10 cellular contexts compared by ENCODE assay signal in genomic region chr22:27810566-27810965, GRCh38. TPM values are rescaled to one million over a fixed set of nuclear protein-coding genes. Genes with fewer than 3 reads are reported as not detected.
DNase-seq lines count a peak whose midpoint lies in the region; ATAC-seq, FAIRE-seq and TF ChIP-seq lines count a peak whose summit lies in the region.
"Had no signal": no experiment of that assay in that cellular context is flagged by ENCODE, and none has a peak within 500 bp of the region (broad histone marks: within the 10 kb centered on the region; RNA-seq: fewer than 3 reads in every experiment).

No MANE protein-coding gene starts in this region.

- H4K20me1 ChIP-seq in keratinocyte (ENCODE audit: control insufficient read depth, extremely low read depth, insufficient read depth, low read length) (no peaks in the 10 kb centered on the region), smooth muscle cell (ENCODE audit: low read depth) (no peaks in the 10 kb centered on the region)

- H3K79me2 ChIP-seq in keratinocyte (ENCODE audit: control insufficient read depth, insufficient read depth, low read length) (no peaks in the 10 kb centered on the region), smooth muscle cell (ENCODE audit: low read depth) (no peaks in the 10 kb centered on the region)

- POLR2A ChIA-PET in HEK293 (lab: Yijun Ruan, JAX) = interaction anchor here (0.6 kb wide), 1 partner anchor 940 kb away, joined by 3 read pairs; no protein-coding TSS in a partner anchor

- TF ChIP-seq CTCF in HEK293 (tag by site-specific recombination; IDR thresholded peaks at IDR 0.05) (no peak), keratinocyte (optimal IDR thresholded peaks at IDR 0.05 in 1 of 3, IDR thresholded peaks at IDR 0.05 in 1 of 3, conservative IDR thresholded peaks at IDR 0.05 in 1 of 3; ENCODE audit: extremely low read depth in 1 of 3, insufficient read depth in 2 of 3, low read length in 3 of 3) (no peak), smooth muscle cell (IDR thresholded peaks at IDR 0.05; ENCODE audit: borderline replicate concordance, insufficient read depth, poor library complexity, severe bottlenecking) (no peak)

- ATAC-seq in HG03175 (IDR thresholded peaks at IDR 0.05; ENCODE audit: unreplicated experiment) (no peak), HG03439 (IDR thresholded peaks at IDR 0.05; ENCODE audit: unreplicated experiment) (no peak)

- H3K4me3 ChIP-seq in HEK293 (ENCODE audit: low read depth, low read length) (no peak overlapping the region), keratinocyte (ENCODE audit: control insufficient read depth in 2 of 3, extremely low read depth in 1 of 3, insufficient read depth in 2 of 3, low read depth in 1 of 3, low read length in 3 of 3) (no peak overlapping the region), smooth muscle cell (no peak overlapping the region)

- H3K27me3 ChIP-seq in keratinocyte (ENCODE audit: control insufficient read depth, extremely low read depth, insufficient read depth, low read length) (no peaks in the 10 kb centered on the region), smooth muscle cell (ENCODE audit: low read depth) (peaks cover 49% of the 10 kb centered on the region)

- H2AFZ ChIP-seq in keratinocyte (ENCODE audit: control insufficient read depth, low read length) = peak overlapping the region; percentile 30
- no peak overlapping the region for H2AFZ ChIP-seq in smooth muscle cell (ENCODE audit: low read depth)

- CTCF ChIA-PET in HEK293 (lab: Yijun Ruan, JAX) = interaction anchor here (0.6 kb wide), 1 partner anchor 1035 kb away, joined by 3 read pairs; no protein-coding TSS in a partner anchor

- H3K9ac ChIP-seq in keratinocyte (ENCODE audit: control insufficient read depth, extremely low read depth, insufficient read depth, low read length) (no peak overlapping the region), smooth muscle cell (ENCODE audit: low read depth) (no peak overlapping the region)

- H3K4me1 ChIP-seq in HEK293 (ENCODE audit: control insufficient read depth, insufficient read depth, low read length) (no peaks in the 10 kb centered on the region), keratinocyte (ENCODE audit: control insufficient read depth, extremely low read depth, insufficient read depth, low read length) (peaks cover 6% of the 10 kb centered on the region), smooth muscle cell (ENCODE audit: low read depth) (peaks cover 9% of the 10 kb centered on the region)

- H3F3A ChIP-seq in smooth muscle cell (ENCODE audit: low read depth) = no peaks in the 10 kb centered on the region

- no peak for FAIRE-seq in keratinocyte (lab: Jason Lieb, UNC)

- DNase-seq in amniotic epithelial cell (ENCODE audit: low read depth) (peak; percentile 59), keratinocyte (ENCODE audit: low read depth, low spot score) (no peak), smooth muscle cell (lab: John Stamatoyannopoulos, UW; ENCODE audit: unreplicated experiment) (no peak), HT-29 (ENCODE audit: low spot score) (no peak), NOMO-1 treated with DMSO at 0.1 percent for 48 hours (lab: John Stamatoyannopoulos, UW; ENCODE audit: unreplicated experiment) (no peak)
- DNase-seq: activated CD4-positive, alpha-beta T cell treated with anti-CD3 and anti-CD28 coated beads for 1 hour; cerebellar nuclear complex had no signal

- H3K36me3 ChIP-seq in HEK293 (ENCODE audit: control insufficient read depth in 2 of 2, insufficient read depth in 1 of 2, low read length in 2 of 2) (no peaks in the 10 kb centered on the region), keratinocyte (ENCODE audit: control insufficient read depth in 2 of 2, extremely low read depth in 1 of 2, insufficient read depth in 2 of 2, low read length in 2 of 2) (no peaks in the 10 kb centered on the region), smooth muscle cell (ENCODE audit: low read depth) (no peaks in the 10 kb centered on the region)

- dilution Hi-C loops in keratinocyte (cut with MboI; ENCODE audit: extremely low pct_ligation_motif_present, low sequenced_read_pairs) = no loop called here

- no peaks in the 10 kb centered on the region for H3K9me3 ChIP-seq in HEK293 (ENCODE audit: control insufficient read depth, insufficient read depth, low read depth, low read length)
- H3K9me3 ChIP-seq in keratinocyte (ENCODE audit: control insufficient read depth, low read depth, low read length) = no peaks in the 10 kb centered on the region
- H3K9me3 ChIP-seq in smooth muscle cell (replicated peaks; ENCODE audit: low read depth) = no peaks in the 10 kb centered on the region

- H3K4me2 ChIP-seq in keratinocyte (ENCODE audit: control insufficient read depth, extremely low read depth, insufficient read depth, low read depth, low read length) (peak overlapping the region; percentile 48), smooth muscle cell (peak overlapping the region; percentile 48)

- no peaks in the 10 kb centered on the region for H3K9me1 ChIP-seq in keratinocyte (ENCODE audit: control insufficient read depth, extremely low read depth, insufficient read depth, low read length)

- no peak overlapping the region for H3K27ac ChIP-seq in HEK293 (ENCODE audit: extremely low read depth, low read depth, low read length)
- H3K27ac ChIP-seq in keratinocyte (ENCODE audit: control insufficient read depth, insufficient read depth, low read length) = no peak overlapping the region
- H3K27ac ChIP-seq in smooth muscle cell (ENCODE audit: low read depth) = no peak overlapping the region

- WGBS in smooth muscle cell (ENCODE audit: low lambda C conversion rate) = 27% methylated on average over 16 of the region's 16 CpGs

TF ChIP-seq in HEK293, 187 proteins besides CTCF, POLR2A, EP300 and RAD21 (continues in another document):
- TF ChIP-seq HIC1 (tag by site-specific recombination; IDR thresholded peaks at IDR 0.05) = no peak
- TF ChIP-seq ZNF366 (tag by site-specific recombination; conservative IDR thresholded peaks at IDR 0.05) = no peak
- TF ChIP-seq PRDM10 (tag by site-specific recombination; IDR thresholded peaks at IDR 0.05) = no peak
- TF ChIP-seq ZBTB8A (tag by site-specific recombination; IDR thresholded peaks at IDR 0.05) = no peak
- no peak for TF ChIP-seq ZNF146 (tag by site-specific recombination; IDR thresholded peaks at IDR 0.05)
- TF ChIP-seq ZNF561 (tag by site-specific recombination; IDR thresholded peaks at IDR 0.05; ENCODE audit: borderline replicate concordance) = no peak
- no peak for TF ChIP-seq ZNF404 (tag by site-specific recombination; IDR thresholded peaks at IDR 0.05)
- no peak for TF ChIP-seq ZXDB (tag by site-specific recombination; IDR thresholded peaks at IDR 0.05)
- TF ChIP-seq ZNF626 (tag by site-specific recombination; IDR thresholded peaks at IDR 0.05) = no peak

RNA-seq across cellular contexts. Expression of gene MN1, which starts 9.0 kb away (rescaled TPM):
- polyA plus RNA-seq in keratinocyte (2.2 to 8.5 TPM (median 2.2 TPM) in 3 replicates), smooth muscle cell (0.98 and 1.4 TPM in 2 replicates)
- polyA plus RNA-seq in keratinocyte (2011; ENCODE audit: low read depth) = 2.9 TPM
- polyA plus RNA-seq in keratinocyte (2011; cell fraction: cytosol; rRNA removed) = 5.0 and 7.2 TPM in 2 replicates
- polyA plus RNA-seq in keratinocyte (2011; cell fraction: nucleus; rRNA removed) = 16.8 and 21.0 TPM in 2 replicates
- 5.0 and 8.5 TPM in 2 replicates for polyA plus RNA-seq in keratinocyte (2012; ENCODE audit: low replicate concordance)
- 8.0 to 24.5 TPM (median 11.7 TPM) in 3 replicates for polyA minus RNA-seq in keratinocyte
- 12.9 TPM for polyA minus RNA-seq in keratinocyte (2011; cell fraction: cytosol; rRNA and poly(A)+ RNA removed)
- polyA minus RNA-seq in keratinocyte (2011; cell fraction: nucleus; rRNA and poly(A)+ RNA removed) = 15.2 and 17.8 TPM in 2 replicates
- 3.3 and 4.3 TPM in 2 replicates for total RNA-seq in smooth muscle cell
- not detected in 2 replicates for total RNA-seq in HT-29 (2014; rRNA removed; shearing (Covaris generic))
